Comparison of ENCODE assay signal across 8 cellular contexts in genomic region chrX:152635941-152636340, GRCh38. TPM values are rescaled to one million over a fixed set of nuclear protein-coding genes. Genes with fewer than 3 reads are reported as not detected.
DNase-seq lines count a peak whose midpoint lies in the region; ATAC-seq and TF ChIP-seq lines count a peak whose summit lies in the region.

No MANE protein-coding gene starts in this region.

- DNase-seq in SKM-1 treated with dmso at 0.1 percent for 144 hours (lab: John Stamatoyannopoulos, UW; ENCODE audit: unreplicated experiment) (peak; percentile 41), SKM-1 (lab: John Stamatoyannopoulos, UW; ENCODE audit: unreplicated experiment) (no peak), SK-N-DZ (ENCODE audit: low spot score) (peak; percentile 60), foreskin melanocyte (peak; percentile 13), superior temporal gyrus (ENCODE audit: extremely low spot score) (peak; percentile 73)

- ATAC-seq in GM18907 (IDR thresholded peaks at IDR 0.05; ENCODE audit: unreplicated experiment) (no peak), GM18520 (IDR thresholded peaks at IDR 0.05; ENCODE audit: unreplicated experiment) (no peak)

- no peak for TF ChIP-seq EP300 in Ishikawa (IDR thresholded peaks at IDR 0.05; ENCODE audit: borderline replicate concordance)

- TF ChIP-seq RAD21 in Ishikawa (IDR thresholded peaks at IDR 0.05; ENCODE audit: low read depth): peak; percentile 59

TF ChIP-seq in Ishikawa, 13 proteins besides CTCF, POLR2A, EP300 and RAD21:
- TF ChIP-seq REST (IDR thresholded peaks at IDR 0.05; ENCODE audit: low read depth) (no peak), CREB1 (IDR thresholded peaks at IDR 0.05; ENCODE audit: low read depth) (no peak), FOXM1 (IDR thresholded peaks at IDR 0.05; ENCODE audit: borderline replicate concordance, low read depth) (no peak), YY1 (IDR thresholded peaks at IDR 0.05; ENCODE audit: low read depth) (no peak), MAX (IDR thresholded peaks at IDR 0.05) (no peak), TAF1 (IDR thresholded peaks at IDR 0.05; ENCODE audit: low read depth) (no peak), NFIC (IDR thresholded peaks at IDR 0.05) (no peak), TEAD4 (IDR thresholded peaks at IDR 0.05) (no peak), EGR1 (IDR thresholded peaks at IDR 0.05) (no peak), TCF12 (IDR thresholded peaks at IDR 0.05; ENCODE audit: low read depth) (no peak), ZBTB7A (IDR thresholded peaks at IDR 0.05; ENCODE audit: low read depth) (no peak), CEBPB (IDR thresholded peaks at IDR 0.05) (no peak), USF1 (IDR thresholded peaks at IDR 0.05) (no peak)

RNA-seq across cellular contexts. Expression of gene GABRQ, which starts 1.8 kb away (rescaled TPM):
- polyA plus RNA-seq in SK-N-DZ (2014; cell fraction: cytosol; rRNA removed): 1.4 and 1.9 TPM in 2 replicates
- polyA plus RNA-seq in SK-N-DZ (2014; cell fraction: nucleus; rRNA removed): 0.88 and 1.2 TPM in 2 replicates
